In the genomic region with DNA sequence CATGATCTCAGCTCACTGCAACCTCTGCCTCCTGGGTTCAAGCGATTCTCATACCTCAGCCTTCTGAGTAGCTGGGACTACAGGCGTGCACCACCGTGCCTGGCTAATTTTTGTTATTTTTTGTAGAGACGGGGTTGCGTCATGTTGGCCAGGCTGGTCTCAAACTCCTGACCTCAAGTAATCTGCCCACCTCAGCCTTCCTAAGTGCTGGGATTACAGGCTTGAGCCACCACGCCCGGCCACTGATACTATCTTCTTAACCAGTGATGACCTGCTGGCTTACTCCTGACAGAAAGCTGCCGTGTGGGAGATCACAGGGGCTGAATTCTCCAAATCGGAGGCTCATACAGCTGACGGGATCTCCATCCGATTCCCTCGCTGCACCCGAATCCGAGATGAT, we compare ENCODE assay signal across 1 cellular context.
TF ChIP-seq lines count a peak whose summit lies in the region.
"Not testable (repeated sequence)": the region's sequence is repeated elsewhere in the genome, so short reads cannot be mapped to it uniquely, and the experiment has no call there.

No MANE protein-coding gene starts in this region.

TF ChIP-seq in K562, 482 proteins besides CTCF, POLR2A, EP300 and RAD21:
- 0 out of 2 replicates have a peak, but pooled peaks have one; percentile 16 for TF ChIP-seq TCF3 (CRISPR knock-in tag; IDR thresholded peaks at IDR 0.05)
- peak; percentile 62 for TF ChIP-seq ARID1B (IDR thresholded peaks at IDR 0.05)
- TF ChIP-seq ESRRA (IDR thresholded peaks at IDR 0.05; ENCODE audit: borderline replicate concordance, low read depth): 0 out of 2 replicates have a peak, but pooled peaks have one; percentile 17
- peak; percentile 24; the same call in 1 of the 2 replicates for TF ChIP-seq SMARCA4 (IDR thresholded peaks at IDR 0.05)
- 0 out of 4 replicates have a peak, but pooled peaks of 1 of the 2 experiments have one; percentile 23 for TF ChIP-seq RCOR1 (IDR thresholded peaks at IDR 0.05; ENCODE audit: borderline replicate concordance in 1 of 2, low read depth in 2 of 2, low read length in 2 of 2)
- peak; percentile 51 for TF ChIP-seq CBFA2T3 (IDR thresholded peaks at IDR 0.05)
- peak; percentile 21; the same call in 1 of the 2 replicates for TF ChIP-seq CBFA2T2 (conservative IDR thresholded peaks at IDR 0.05)
- TF ChIP-seq, protein P1, sequence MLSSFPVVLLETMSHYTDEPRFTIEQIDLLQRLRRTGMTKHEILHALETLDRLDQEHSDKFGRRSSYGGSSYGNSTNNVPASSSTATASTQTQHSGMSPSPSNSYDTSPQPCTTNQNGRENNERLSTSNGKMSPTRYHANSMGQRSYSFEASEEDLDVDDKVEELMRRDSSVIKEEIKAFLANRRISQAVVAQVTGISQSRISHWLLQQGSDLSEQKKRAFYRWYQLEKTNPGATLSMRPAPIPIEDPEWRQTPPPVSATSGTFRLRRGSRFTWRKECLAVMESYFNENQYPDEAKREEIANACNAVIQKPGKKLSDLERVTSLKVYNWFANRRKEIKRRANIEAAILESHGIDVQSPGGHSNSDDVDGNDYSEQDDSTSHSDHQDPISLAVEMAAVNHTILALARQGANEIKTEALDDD (IDR thresholded peaks at IDR 0.05): peak; percentile 93
- peak; percentile 50; the same call in 1 of the 2 replicates for TF ChIP-seq ATF7 (IDR thresholded peaks at IDR 0.05)
- TF ChIP-seq, protein P2, sequence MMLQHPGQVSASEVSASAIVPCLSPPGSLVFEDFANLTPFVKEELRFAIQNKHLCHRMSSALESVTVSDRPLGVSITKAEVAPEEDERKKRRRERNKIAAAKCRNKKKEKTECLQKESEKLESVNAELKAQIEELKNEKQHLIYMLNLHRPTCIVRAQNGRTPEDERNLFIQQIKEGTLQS (IDR thresholded peaks at IDR 0.05): peak; percentile 68
- TF ChIP-seq, protein P2 (CRISPR knock-in tag; conservative IDR thresholded peaks at IDR 0.05): not testable (repeated sequence)
- peak; percentile 88 for TF ChIP-seq CEBPB (tag; IDR thresholded peaks at IDR 0.05)
- TF ChIP-seq CEBPG (CRISPR knock-in tag; IDR thresholded peaks at IDR 0.05): peak; percentile 62
- TF ChIP-seq CEBPG (tag; conservative IDR thresholded peaks at IDR 0.05 in 1 of 2, IDR thresholded peaks at IDR 0.05 in 1 of 2): peak; percentile 42 to 56; a peak in 3 of 4 replicates
- peak; percentile 41; the same call in 1 of the 2 replicates for TF ChIP-seq JUND (IDR thresholded peaks at IDR 0.05; ENCODE audit: borderline replicate concordance, low read depth, low read length)
- not testable (repeated sequence) for TF ChIP-seq JUND (tag; IDR thresholded peaks at IDR 0.05; ENCODE audit: borderline replicate concordance, low read depth, low read length); TEAD4 (CRISPR knock-in tag; IDR thresholded peaks at IDR 0.05; ENCODE audit: borderline replicate concordance)
- TF ChIP-seq TEAD4 (IDR thresholded peaks at IDR 0.05; ENCODE audit: low read length): peak; percentile 13; the same call in 1 of the 2 replicates
- TF ChIP-seq ADNP (tag; IDR thresholded peaks at IDR 0.05): peak; percentile 67; the same call in 1 of the 2 replicates
